9 cellular contexts compared by ENCODE assay signal in the genomic region with DNA sequence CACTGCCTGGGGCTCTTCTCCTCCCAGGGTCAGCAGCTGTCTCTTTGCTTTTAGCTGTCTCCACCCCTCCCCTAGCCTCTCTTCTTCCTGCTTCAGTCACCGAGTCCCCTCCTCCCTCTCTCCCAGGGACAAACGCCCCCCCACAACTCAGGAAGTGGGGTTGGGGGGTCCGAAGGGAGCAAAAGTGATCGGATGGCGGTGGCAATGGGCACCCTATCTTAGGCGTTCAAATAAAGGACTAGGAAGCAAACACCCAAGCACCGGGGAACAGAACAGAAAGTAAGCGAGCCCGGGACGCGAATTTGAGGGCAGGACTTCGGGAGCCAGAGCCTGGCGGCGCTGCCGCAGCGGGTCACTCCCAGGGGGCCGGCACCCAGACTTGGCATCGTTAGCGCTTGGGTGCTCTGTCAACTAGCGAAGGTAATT. TPM values are rescaled to one million over a fixed set of nuclear protein-coding genes. Genes with fewer than 3 reads are reported as not detected.
DNase-seq lines count a peak whose midpoint lies in the region; ATAC-seq, FAIRE-seq and TF ChIP-seq lines count a peak whose summit lies in the region.
"Had no signal": no experiment of that assay in that cellular context is flagged by ENCODE, and none has a peak within 500 bp of the region (broad histone marks: within the 10 kb centered on the region; RNA-seq: fewer than 3 reads in every experiment).

No MANE protein-coding gene starts in this region.

- no peaks in the 10 kb centered on the region; the same call in 1 of the 2 replicates for H3K36me3 ChIP-seq in MG63
- no peaks in the 10 kb centered on the region for H3K36me3 ChIP-seq in neuron (ENCODE audit: insufficient read depth, low read length)

- peak overlapping the region; percentile 77 for H2AFZ ChIP-seq in neuron (ENCODE audit: low read depth, low read length)

- no peak for TF ChIP-seq POLR2A in GM12892 (IDR thresholded peaks at IDR 0.05; ENCODE audit: low read depth, low read length)

- H3K4me1 ChIP-seq in neuron (ENCODE audit: insufficient read depth, low read length) = peaks cover 11% of the 10 kb centered on the region

- H3K27me3 ChIP-seq in MG63 (no peaks in the 10 kb centered on the region), neuron (ENCODE audit: insufficient read depth, low read length) (peaks cover 47% of the 10 kb centered on the region)

- H3K9me3 ChIP-seq in MG63 (no peaks in the 10 kb centered on the region), neuron (ENCODE audit: low read length) (peaks cover 5% of the 10 kb centered on the region)

- ATAC-seq in GM18858 (IDR thresholded peaks at IDR 0.05; ENCODE audit: unreplicated experiment) = no peak

- DNase-seq in DMS79 treated with DMSO at 0.1 percent for 48 hours (lab: John Stamatoyannopoulos, UW) = peak; percentile 43
- peak; percentile 51 for DNase-seq in MG63
- DNase-seq in activated T-cell treated with anti-CD3 and anti-CD28 coated beads for 4 hours = peak; percentile 16
- peak; percentile 47 for DNase-seq in fibroblast of peridontal ligament (ENCODE audit: extremely low read depth)
- no peak for DNase-seq in iPS-NIHi7 (ENCODE audit: extremely low spot score)
- DNase-seq in GM12892 (ENCODE audit: insufficient read length) = no peak

- peak overlapping the region; percentile 55 for H3K4me3 ChIP-seq in MG63
- H3K4me3 ChIP-seq in neuron (ENCODE audit: low read length) = peak overlapping the region; percentile 35

- FAIRE-seq in GM12892 (lab: Jason Lieb, UNC) = no peak
- FAIRE-seq: TTC549 had no signal

RNA-seq across cellular contexts. Expression of a gene that starts 1.0 kb away (rescaled TPM):
- total RNA-seq in MG63 (2014; rRNA removed; shearing (Covaris generic); ENCODE audit: low replicate concordance) = 7.1 and 14.5 TPM in 2 replicates
- 12.7 TPM for polyA plus RNA-seq in GM12892 (2012; ENCODE audit: missing spikeins)

RNA-seq across cellular contexts. Expression of a gene that starts 40.1 kb away (rescaled TPM):
- total RNA-seq in MG63 (2014; rRNA removed; shearing (Covaris generic); ENCODE audit: low replicate concordance) = 11.7 and 21.8 TPM in 2 replicates
- polyA plus RNA-seq in GM12892 (2012; ENCODE audit: missing spikeins) = 18.7 TPM

Comparison
In these comparisons a context has a peak if more than half of its experiments do, and no peak if none do; other contexts are left out.
1. DNase-seq: peak in DMS79 treated with DMSO at 0.1 percent for 48 hours (single experiment), MG63 (single experiment), activated T-cell treated with anti-CD3 and anti-CD28 coated beads for 4 hours (single experiment) and fibroblast of peridontal ligament (single experiment); none in iPS-NIHi7 (single experiment) and GM12892 (single experiment).